In the genomic region with DNA sequence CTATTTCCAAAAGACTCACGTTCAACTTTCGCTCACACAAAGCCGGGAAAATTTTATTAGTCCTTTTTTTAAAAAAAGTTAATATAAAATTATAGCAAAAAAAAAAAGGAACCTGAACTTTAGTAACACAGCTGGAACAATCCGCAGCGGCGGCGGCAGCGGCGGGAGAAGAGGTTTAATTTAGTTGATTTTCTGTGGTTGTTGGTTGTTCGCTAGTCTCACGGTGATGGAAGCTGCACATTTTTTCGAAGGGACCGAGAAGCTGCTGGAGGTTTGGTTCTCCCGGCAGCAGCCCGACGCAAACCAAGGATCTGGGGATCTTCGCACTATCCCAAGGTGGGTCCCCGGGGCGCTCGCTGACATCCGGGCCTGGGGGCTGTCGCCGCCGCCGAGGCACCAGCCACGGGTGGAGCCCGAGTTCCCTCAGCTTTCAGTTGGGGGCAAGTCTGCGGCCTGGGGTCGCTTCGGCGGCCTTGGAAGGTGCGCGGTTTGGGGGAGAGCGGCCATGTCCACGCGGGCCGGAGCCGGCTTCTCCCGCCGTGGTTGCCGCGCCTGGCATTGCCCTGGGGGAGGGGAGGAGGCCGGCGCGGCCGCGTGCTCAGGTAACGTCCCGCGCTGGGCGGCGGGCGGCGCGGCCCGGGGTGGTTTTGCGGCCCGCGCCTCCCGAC, we compare ENCODE assay signal across 8 cellular contexts. TPM values are rescaled to one million over a fixed set of nuclear protein-coding genes. Genes with fewer than 3 reads are reported as not detected.
DNase-seq lines count a peak whose midpoint lies in the region; TF ChIP-seq lines count a peak whose summit lies in the region.

No MANE protein-coding gene starts in this region.

- no peaks in the 10 kb centered on the region for H3K27me3 Mint-ChIP-seq in mesothelial cell of epicardium (ENCODE audit: low read depth)
- no peaks in the 10 kb centered on the region for H3K27me3 Mint-ChIP-seq in stimulated activated naive CD8-positive, alpha-beta T cell treated with anti-CD3 and anti-CD28 coated beads, Interleukin-15, Interleukin-2, amounts not matched to agents 100 ng/mL and 50 ng/mL, for 24 hours

- H3K27me3 ChIP-seq in HL-60 (ENCODE audit: insufficient read depth, poor library complexity, severe bottlenecking) (no peaks in the 10 kb centered on the region), duodenal mucosa (ENCODE audit: control insufficient read depth in 1 of 2, insufficient read depth in 2 of 2, low read length in 2 of 2) (no peaks in the 10 kb centered on the region)

- H3K9ac ChIP-seq in duodenal mucosa (ENCODE audit: low read depth in 1 of 2, low read length in 2 of 2), result peak overlapping the region; percentile 73 to 91

- DNase-seq in AG08396 (ENCODE audit: low spot score) (peak; percentile 38), HL-60 (ENCODE audit: low read depth in 1 of 2, low spot score in 1 of 2) (no peak), mesothelial cell of epicardium (ENCODE audit: low spot score in 2 of 2, unreplicated experiment in 2 of 2) (peak; percentile 31 to 61), epidermal melanocyte (ENCODE audit: insufficient read length, low spot score) (no peak)
- DNase-seq in activated CD4-positive, alpha-beta T cell treated with anti-CD3 and anti-CD28 coated beads for 48 hours, result peak; percentile 55

- TF ChIP-seq CTCF in HL-60 (IDR thresholded peaks at IDR 0.05; ENCODE audit: insufficient read depth, low read length) (no peak), mesothelial cell of epicardium (IDR thresholded peaks at IDR 0.05; ENCODE audit: unreplicated experiment) (no peak)

- peak overlapping the region; percentile 97 for H3K27ac ChIP-seq in HL-60 (replicated peaks)
- peak overlapping the region; percentile 91 for H3K27ac ChIP-seq in duodenal mucosa (ENCODE audit: low read depth, low read length)

- in situ Hi-C loops in GM18951 (cut with MboI; ENCODE audit: low sequenced_read_pairs, unreplicated experiment), result no loop called here

- H3K4me1 Mint-ChIP-seq in mesothelial cell of epicardium, result peaks cover 37% of the 10 kb centered on the region
- peaks cover 35% of the 10 kb centered on the region for H3K4me1 Mint-ChIP-seq in stimulated activated naive CD8-positive, alpha-beta T cell treated with anti-CD3 and anti-CD28 coated beads, Interleukin-15, Interleukin-2, amounts not matched to agents 100 ng/mL and 50 ng/mL, for 24 hours (ENCODE audit: low read depth)

- H3K4me3 ChIP-seq in HL-60 (replicated peaks; ENCODE audit: insufficient read depth, low read length) (peak overlapping the region; percentile 91), duodenal mucosa (ENCODE audit: low read depth in 1 of 2, low read length in 2 of 2) (peak overlapping the region; percentile 93 to 95)

- peak overlapping the region; percentile 93 for H3K4me3 Mint-ChIP-seq in mesothelial cell of epicardium
- peak overlapping the region; percentile 97 for H3K4me3 Mint-ChIP-seq in stimulated activated naive CD8-positive, alpha-beta T cell treated with anti-CD3 and anti-CD28 coated beads, Interleukin-15, Interleukin-2, amounts not matched to agents 100 ng/mL and 50 ng/mL, for 24 hours

- no peaks in the 10 kb centered on the region for H3K36me3 ChIP-seq in duodenal mucosa (ENCODE audit: control insufficient read depth in 1 of 2, insufficient read depth in 2 of 2, low read length in 2 of 2)

- H3K9me3 ChIP-seq in duodenal mucosa (ENCODE audit: control insufficient read depth in 1 of 2, low read length in 2 of 2), result no peaks in the 10 kb centered on the region

- no peaks in the 10 kb centered on the region for H3K9me3 Mint-ChIP-seq in mesothelial cell of epicardium
- H3K9me3 Mint-ChIP-seq in stimulated activated naive CD8-positive, alpha-beta T cell treated with anti-CD3 and anti-CD28 coated beads, Interleukin-15, Interleukin-2, amounts not matched to agents 100 ng/mL and 50 ng/mL, for 24 hours, result no peaks in the 10 kb centered on the region

- peak; percentile 31 for TF ChIP-seq POLR2A in GM18951 (IDR thresholded peaks at IDR 0.05; ENCODE audit: extremely low read depth, insufficient read depth, insufficient read length)

- H3K36me3 Mint-ChIP-seq in mesothelial cell of epicardium, result no peaks in the 10 kb centered on the region
- H3K36me3 Mint-ChIP-seq in stimulated activated naive CD8-positive, alpha-beta T cell treated with anti-CD3 and anti-CD28 coated beads, Interleukin-15, Interleukin-2, amounts not matched to agents 100 ng/mL and 50 ng/mL, for 24 hours (ENCODE audit: low read depth), result peaks cover 37% of the 10 kb centered on the region

- peak overlapping the region; percentile 99 for H3K27ac Mint-ChIP-seq in mesothelial cell of epicardium
- H3K27ac Mint-ChIP-seq in stimulated activated naive CD8-positive, alpha-beta T cell treated with anti-CD3 and anti-CD28 coated beads, Interleukin-15, Interleukin-2, amounts not matched to agents 100 ng/mL and 50 ng/mL, for 24 hours, result peak overlapping the region; percentile 97

- peaks cover 30 to 35% of the 10 kb centered on the region in 2 donors for H3K4me1 ChIP-seq in duodenal mucosa (ENCODE audit: control insufficient read depth in 1 of 2, insufficient read depth in 2 of 2, low read length in 2 of 2)

RNA-seq across cellular contexts. Expression of a gene that starts 0.4 kb away (rescaled TPM):
- 46.0 to 46.8 TPM (median 46.7 TPM) in 3 replicates for total RNA-seq in mesothelial cell of epicardium

RNA-seq across cellular contexts. Expression of a gene that starts 59.7 kb away (rescaled TPM):
- 37.7 to 41.6 TPM (median 38.9 TPM) in 3 replicates for total RNA-seq in mesothelial cell of epicardium

Comparison
In these comparisons a context has a peak if more than half of its experiments do, and no peak if none do; other contexts are left out.
1. DNase-seq: peak in AG08396 (single experiment), activated CD4-positive, alpha-beta T cell treated with anti-CD3 and anti-CD28 coated beads for 48 hours (single experiment) and mesothelial cell of epicardium (2 of 2); none in HL-60 (0 of 2) and epidermal melanocyte (single experiment).